Comparison of ENCODE assay signal across 28 cellular contexts in the genomic region with DNA sequence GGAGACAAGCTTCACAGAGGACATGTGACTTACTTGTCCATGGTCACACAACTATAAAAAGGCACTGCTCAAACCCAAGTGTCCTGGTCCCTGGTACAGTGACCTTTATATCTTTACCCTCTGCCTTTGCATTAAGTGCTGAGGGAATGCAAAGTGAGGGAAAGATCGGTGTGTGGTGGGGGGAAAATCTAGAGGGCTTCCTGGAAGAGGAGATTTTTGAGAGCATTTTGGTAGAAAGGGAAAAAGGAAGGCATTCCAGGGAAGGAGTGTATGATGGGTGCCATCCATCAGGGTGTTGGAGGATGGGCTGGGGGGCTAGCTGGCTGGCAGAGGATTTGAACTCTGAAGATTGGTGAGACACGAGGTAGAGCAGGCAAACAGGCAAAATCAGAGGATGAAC. TPM values are rescaled to one million over a fixed set of nuclear protein-coding genes. Genes with fewer than 3 reads are reported as not detected.
"Had no signal": no experiment of that assay in that cellular context is flagged by ENCODE, and none has a peak within 500 bp of the region (broad histone marks: within the 10 kb centered on the region; RNA-seq: fewer than 3 reads in every experiment).

No MANE protein-coding gene starts in this region.

- H3K36me3 Mint-ChIP-seq: natural killer cell had no signal

- H3K4me3 ChIP-seq: neural progenitor cell, ovary, psoas muscle, skin epidermis, stomach, thoracic aorta, thyroid gland, tibial nerve, upper lobe of right lung, uterus had no signal

- H3K4me2 ChIP-seq: neural progenitor cell had no signal

- H3K27ac ChIP-seq: neural progenitor cell, ovary, parathyroid adenoma, psoas muscle, skin epidermis, stomach, thoracic aorta, thyroid gland, tibial nerve, upper lobe of right lung, uterus had no signal

- DNase-seq: naive thymus-derived CD4-positive, alpha-beta T cell; natural killer cell; occipital lobe; ovary; posterior cingulate gyrus; psoas muscle; right cardiac atrium; stimulated activated CD4-positive, alpha-beta T cell treated with anti-CD3 and anti-CD28 coated beads, Interleukin-15, amount 100 ng/mL, for 24 hours; stimulated activated CD4-positive, alpha-beta T cell treated with anti-CD3 and anti-CD28 coated beads, Interleukin-2, amount 100 ng/mL, for 24 hours; stimulated activated CD4-positive, alpha-beta T cell treated with anti-CD3 and anti-CD28 coated beads, Interleukin-2, amount 100 ng/mL, for 48 hours; stimulated activated CD4-positive, alpha-beta T cell treated with anti-CD3 and anti-CD28 coated beads, Interleukin-4, amount 100 ng/mL, for 24 hours; stimulated activated naive B cell treated with anti-CD40 and anti-IgM and Interleukin-4, amounts not matched to agents 10 μg/mL and 1 μg/mL and 100 μg/mL, for 72 hours; stimulated activated naive CD4-positive, alpha-beta T cell treated with Interleukin-2 at 50 U/mL for 16 hours; stomach; thyroid gland; trophoblast cell; upper lobe of right lung; uterus had no signal

- H3K9me3 ChIP-seq: ovary, psoas muscle, stomach, thoracic aorta, thyroid gland, tibial nerve, upper lobe of right lung, uterus had no signal

- H3K9me3 Mint-ChIP-seq: natural killer cell; neural progenitor cell; stimulated activated effector memory CD8-positive, alpha-beta T cell treated with anti-CD3 and anti-CD28 coated beads, Interleukin-12 subunit alpha, Interleukin-12 subunit beta, amount 100 ng/mL, for 72 hours; stimulated activated naive B cell treated with anti-CD40 and anti-IgM and Interleukin-4, amounts not matched to agents 10 μg/mL and 1 μg/mL and 100 μg/mL, for 72 hours; stimulated activated naive CD8-positive, alpha-beta T cell treated with anti-CD3 and anti-CD28 coated beads, Interleukin-15, Interleukin-2, amounts not matched to agents 100 ng/mL and 50 ng/mL, for 24 hours had no signal

- H3K27ac Mint-ChIP-seq: naive thymus-derived CD4-positive, alpha-beta T cell; natural killer cell; nephron; neural progenitor cell; progenitor cell of endocrine pancreas; stimulated activated effector memory CD8-positive, alpha-beta T cell treated with anti-CD3 and anti-CD28 coated beads, Interleukin-12 subunit alpha, Interleukin-12 subunit beta, amount 100 ng/mL, for 72 hours; stimulated activated naive B cell treated with anti-CD40 and anti-IgM and Interleukin-4, amounts not matched to agents 10 μg/mL and 1 μg/mL and 100 μg/mL, for 72 hours; stimulated activated naive CD8-positive, alpha-beta T cell treated with anti-CD3 and anti-CD28 coated beads, Interleukin-15, Interleukin-2, amounts not matched to agents 100 ng/mL and 50 ng/mL, for 24 hours had no signal

- H3K4me3 Mint-ChIP-seq: naive thymus-derived CD4-positive, alpha-beta T cell; natural killer cell; neural progenitor cell; stimulated activated effector memory CD8-positive, alpha-beta T cell treated with anti-CD3 and anti-CD28 coated beads, Interleukin-12 subunit alpha, Interleukin-12 subunit beta, amount 100 ng/mL, for 72 hours; stimulated activated naive B cell treated with anti-CD40 and anti-IgM and Interleukin-4, amounts not matched to agents 10 μg/mL and 1 μg/mL and 100 μg/mL, for 72 hours; stimulated activated naive CD8-positive, alpha-beta T cell treated with anti-CD3 and anti-CD28 coated beads, Interleukin-15, Interleukin-2, amounts not matched to agents 100 ng/mL and 50 ng/mL, for 24 hours had no signal

- H3K4me1 ChIP-seq: parathyroid adenoma, psoas muscle, uterus had no signal

- ATAC-seq: naive thymus-derived CD4-positive, alpha-beta T cell; natural killer cell; psoas muscle; right cardiac atrium; sciatic nerve; stimulated activated effector memory CD8-positive, alpha-beta T cell treated with anti-CD3 and anti-CD28 coated beads, Interleukin-12 subunit alpha, Interleukin-12 subunit beta, amount 100 ng/mL, for 72 hours; stimulated activated naive B cell treated with anti-CD40 and anti-IgM and Interleukin-4, amounts not matched to agents 10 μg/mL and 1 μg/mL and 100 μg/mL, for 72 hours; upper lobe of right lung had no signal

RNA-seq across cellular contexts. Expression of a gene that starts 9.3 kb away (rescaled TPM):
- polyA plus RNA-seq: naive thymus-derived CD4-positive, alpha-beta T cell had no signal

RNA-seq across cellular contexts. Expression of a gene that starts 39.2 kb away (rescaled TPM):
- polyA plus RNA-seq: naive thymus-derived CD4-positive, alpha-beta T cell had no signal
